Comparison of ENCODE assay signal across 1 cellular context in genomic region chr1:65002508-65003315, GRCh38.
TF ChIP-seq lines count a peak whose summit lies in the region.

No MANE protein-coding gene starts in this region.

TF ChIP-seq in HEK293, 187 proteins besides CTCF, POLR2A, EP300 and RAD21 (continued from another document and continues in another):
- TF ChIP-seq REST (tag by site-specific recombination; IDR thresholded peaks at IDR 0.05), result peak; percentile 63
- TF ChIP-seq ZBTB20 (tag by site-specific recombination; IDR thresholded peaks at IDR 0.05), result peak; percentile 93
- no peak for TF ChIP-seq ZNF214 (tag by site-specific recombination; IDR thresholded peaks at IDR 0.05; ENCODE audit: borderline replicate concordance)
- no peak for TF ChIP-seq ZNF10 (tag by site-specific recombination; IDR thresholded peaks at IDR 0.05)
- TF ChIP-seq ZNF555 (tag by site-specific recombination; conservative IDR thresholded peaks at IDR 0.05), result no peak
- no peak for TF ChIP-seq ZNF513 (tag by site-specific recombination; IDR thresholded peaks at IDR 0.05)
- TF ChIP-seq ZSCAN23 (tag by site-specific recombination; IDR thresholded peaks at IDR 0.05), result 0 out of 2 replicates have a peak, but pooled peaks have one; percentile 32
- no peak for TF ChIP-seq MYNN (tag by site-specific recombination; IDR thresholded peaks at IDR 0.05; ENCODE audit: borderline replicate concordance)
- no peak for TF ChIP-seq ZNF571 (tag by site-specific recombination; IDR thresholded peaks at IDR 0.05)
- TF ChIP-seq ZNF211 (tag by site-specific recombination; IDR thresholded peaks at IDR 0.05; ENCODE audit: low read depth), result no peak
- no peak for TF ChIP-seq YY2 (tag by site-specific recombination; IDR thresholded peaks at IDR 0.05)
- no peak for TF ChIP-seq HOXA7 (CRISPR knock-in tag; IDR thresholded peaks at IDR 0.05; ENCODE audit: borderline replicate concordance)
- no peak for TF ChIP-seq ZNF174 (tag by site-specific recombination; IDR thresholded peaks at IDR 0.05)
- TF ChIP-seq ZBTB10 (tag by site-specific recombination; IDR thresholded peaks at IDR 0.05), result no peak
- TF ChIP-seq GLI4 (tag by site-specific recombination; IDR thresholded peaks at IDR 0.05), result 0 out of 2 replicates have a peak, but pooled peaks have one; percentile 53
- peak; percentile 93 for TF ChIP-seq ZNF600 (tag by site-specific recombination; IDR thresholded peaks at IDR 0.05)
- TF ChIP-seq OVOL3 (tag by site-specific recombination; IDR thresholded peaks at IDR 0.05), result no peak
- no peak for TF ChIP-seq KLF7 (tag by site-specific recombination; IDR thresholded peaks at IDR 0.05; ENCODE audit: borderline replicate concordance)
- 0 out of 2 replicates have a peak, but pooled peaks have one; percentile 54 for TF ChIP-seq ZBTB7A (tag by site-specific recombination; IDR thresholded peaks at IDR 0.05; ENCODE audit: low read depth)
- TF ChIP-seq TCF7L2 (IDR thresholded peaks at IDR 0.05; ENCODE audit: borderline replicate concordance, low read depth, low read length), result no peak
- TF ChIP-seq ZNF529 (tag by site-specific recombination; IDR thresholded peaks at IDR 0.05; ENCODE audit: insufficient replicate concordance), result no peak
- no peak for TF ChIP-seq SCRT1 (tag by site-specific recombination; IDR thresholded peaks at IDR 0.05; ENCODE audit: borderline replicate concordance)
- 0 out of 2 replicates have a peak, but pooled peaks have one; percentile 61 for TF ChIP-seq ZNF837 (tag by site-specific recombination; IDR thresholded peaks at IDR 0.05)
- TF ChIP-seq ZBTB49 (tag by site-specific recombination; IDR thresholded peaks at IDR 0.05; ENCODE audit: low read depth), result no peak
- no peak for TF ChIP-seq ZSCAN4 (tag by site-specific recombination; IDR thresholded peaks at IDR 0.05)
- no peak for TF ChIP-seq SALL2 (tag by site-specific recombination; IDR thresholded peaks at IDR 0.05; ENCODE audit: borderline replicate concordance)
- no peak for TF ChIP-seq ZNF280D (tag by site-specific recombination; IDR thresholded peaks at IDR 0.05)
- TF ChIP-seq ZNF658 (tag by site-specific recombination; IDR thresholded peaks at IDR 0.05), result no peak
- peak; percentile 99 for TF ChIP-seq ZBTB26 (tag by site-specific recombination; optimal IDR thresholded peaks at IDR 0.05)
- TF ChIP-seq ZNF335 (tag by site-specific recombination; conservative IDR thresholded peaks at IDR 0.05), result peak; percentile 97
- no peak for TF ChIP-seq ZNF677 (tag by site-specific recombination; IDR thresholded peaks at IDR 0.05)
- peak; percentile 97 for TF ChIP-seq ZNF140 (tag by site-specific recombination; IDR thresholded peaks at IDR 0.05)
- TF ChIP-seq ZNF362 (tag by site-specific recombination; IDR thresholded peaks at IDR 0.05), result peak; percentile 89
- TF ChIP-seq ZNF311 (tag by site-specific recombination; IDR thresholded peaks at IDR 0.05; ENCODE audit: borderline replicate concordance), result no peak
- TF ChIP-seq ZFP41 (tag by site-specific recombination; IDR thresholded peaks at IDR 0.05; ENCODE audit: borderline replicate concordance), result no peak
- no peak; the same call in 1 of the 2 replicates for TF ChIP-seq FEZF1 (tag by site-specific recombination; IDR thresholded peaks at IDR 0.05)
- TF ChIP-seq BCL6B (tag by site-specific recombination; IDR thresholded peaks at IDR 0.05), result no peak
- TF ChIP-seq ZNF548 (tag by site-specific recombination; IDR thresholded peaks at IDR 0.05), result no peak
- TF ChIP-seq ZNF830 (tag by site-specific recombination; IDR thresholded peaks at IDR 0.05; ENCODE audit: low read depth), result no peak
- TF ChIP-seq ZNF112 (tag by site-specific recombination; IDR thresholded peaks at IDR 0.05), result no peak
- no peak for TF ChIP-seq ZNF654 (tag by site-specific recombination; IDR thresholded peaks at IDR 0.05; ENCODE audit: low read depth)
- no peak for TF ChIP-seq ZNF248 (tag by site-specific recombination; IDR thresholded peaks at IDR 0.05)
- TF ChIP-seq YY1 (tag by site-specific recombination; IDR thresholded peaks at IDR 0.05), result peak; percentile 18; the same call in 1 of the 2 replicates
- TF ChIP-seq ZNF580 (tag by site-specific recombination; IDR thresholded peaks at IDR 0.05), result no peak
- TF ChIP-seq ZNF354C (tag by site-specific recombination; IDR thresholded peaks at IDR 0.05; ENCODE audit: borderline replicate concordance, low read depth), result no peak
- peak; percentile 75; the same call in 1 of the 2 replicates for TF ChIP-seq ZNF391 (tag by site-specific recombination; IDR thresholded peaks at IDR 0.05; ENCODE audit: borderline replicate concordance, low read depth)
